ENCODE assay signal across 1 cellular context in the genomic region with DNA sequence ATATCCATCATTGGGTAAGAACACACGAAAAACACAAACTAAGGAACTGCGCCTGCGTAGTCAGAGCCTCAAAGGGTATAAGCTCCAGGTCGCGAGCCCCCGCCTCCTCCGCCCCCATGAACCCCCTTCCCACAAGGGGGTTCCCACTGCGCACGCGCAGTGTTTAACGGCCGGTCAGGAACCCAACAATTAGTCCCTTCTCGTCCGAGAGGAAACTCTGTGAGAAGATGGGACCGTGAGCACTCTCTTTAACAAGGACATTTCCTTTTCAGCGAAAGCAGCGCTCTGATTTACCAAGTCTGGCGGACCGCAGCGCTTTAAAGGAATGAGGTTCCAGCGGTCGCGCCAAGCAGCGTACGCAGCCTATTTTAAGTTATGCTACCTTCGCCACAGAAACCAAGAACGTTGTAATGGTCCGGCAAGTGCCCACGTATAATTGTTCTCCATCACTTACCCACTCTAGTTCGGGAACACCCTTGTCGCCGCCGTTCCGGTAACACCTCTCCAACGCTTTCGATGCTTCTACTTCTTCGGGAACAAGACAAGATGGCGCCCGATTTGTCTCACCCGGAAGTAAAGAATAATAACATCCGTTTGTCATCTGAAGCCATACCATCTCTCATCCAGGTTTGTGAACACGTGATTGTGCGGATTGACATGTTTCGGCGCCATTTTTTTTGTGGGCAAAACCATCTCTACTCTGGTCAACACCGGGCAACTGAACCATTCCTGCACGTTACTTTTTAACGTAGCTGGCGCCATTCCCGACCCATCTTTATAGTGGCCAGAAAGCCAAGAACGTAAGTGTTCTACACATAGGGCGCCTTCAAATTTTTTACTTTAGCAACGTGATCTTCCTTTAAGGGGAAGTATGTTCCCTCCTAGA.
TF ChIP-seq lines count a peak whose summit lies in the region.

A gene with protein sequence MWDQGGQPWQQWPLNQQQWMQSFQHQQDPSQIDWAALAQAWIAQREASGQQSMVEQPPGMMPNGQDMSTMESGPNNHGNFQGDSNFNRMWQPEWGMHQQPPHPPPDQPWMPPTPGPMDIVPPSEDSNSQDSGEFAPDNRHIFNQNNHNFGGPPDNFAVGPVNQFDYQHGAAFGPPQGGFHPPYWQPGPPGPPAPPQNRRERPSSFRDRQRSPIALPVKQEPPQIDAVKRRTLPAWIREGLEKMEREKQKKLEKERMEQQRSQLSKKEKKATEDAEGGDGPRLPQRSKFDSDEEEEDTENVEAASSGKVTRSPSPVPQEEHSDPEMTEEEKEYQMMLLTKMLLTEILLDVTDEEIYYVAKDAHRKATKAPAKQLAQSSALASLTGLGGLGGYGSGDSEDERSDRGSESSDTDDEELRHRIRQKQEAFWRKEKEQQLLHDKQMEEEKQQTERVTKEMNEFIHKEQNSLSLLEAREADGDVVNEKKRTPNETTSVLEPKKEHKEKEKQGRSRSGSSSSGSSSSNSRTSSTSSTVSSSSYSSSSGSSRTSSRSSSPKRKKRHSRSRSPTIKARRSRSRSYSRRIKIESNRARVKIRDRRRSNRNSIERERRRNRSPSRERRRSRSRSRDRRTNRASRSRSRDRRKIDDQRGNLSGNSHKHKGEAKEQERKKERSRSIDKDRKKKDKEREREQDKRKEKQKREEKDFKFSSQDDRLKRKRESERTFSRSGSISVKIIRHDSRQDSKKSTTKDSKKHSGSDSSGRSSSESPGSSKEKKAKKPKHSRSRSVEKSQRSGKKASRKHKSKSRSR (minus strand): TSS at position 548 of the 886 bp plus-strand sequence. CDS start 10,649 bp downstream, outside the sequence.

TF ChIP-seq in K562, 482 proteins besides CTCF, POLR2A, EP300 and RAD21 (continued from another document and continues in another):
- TF ChIP-seq, protein P1, sequence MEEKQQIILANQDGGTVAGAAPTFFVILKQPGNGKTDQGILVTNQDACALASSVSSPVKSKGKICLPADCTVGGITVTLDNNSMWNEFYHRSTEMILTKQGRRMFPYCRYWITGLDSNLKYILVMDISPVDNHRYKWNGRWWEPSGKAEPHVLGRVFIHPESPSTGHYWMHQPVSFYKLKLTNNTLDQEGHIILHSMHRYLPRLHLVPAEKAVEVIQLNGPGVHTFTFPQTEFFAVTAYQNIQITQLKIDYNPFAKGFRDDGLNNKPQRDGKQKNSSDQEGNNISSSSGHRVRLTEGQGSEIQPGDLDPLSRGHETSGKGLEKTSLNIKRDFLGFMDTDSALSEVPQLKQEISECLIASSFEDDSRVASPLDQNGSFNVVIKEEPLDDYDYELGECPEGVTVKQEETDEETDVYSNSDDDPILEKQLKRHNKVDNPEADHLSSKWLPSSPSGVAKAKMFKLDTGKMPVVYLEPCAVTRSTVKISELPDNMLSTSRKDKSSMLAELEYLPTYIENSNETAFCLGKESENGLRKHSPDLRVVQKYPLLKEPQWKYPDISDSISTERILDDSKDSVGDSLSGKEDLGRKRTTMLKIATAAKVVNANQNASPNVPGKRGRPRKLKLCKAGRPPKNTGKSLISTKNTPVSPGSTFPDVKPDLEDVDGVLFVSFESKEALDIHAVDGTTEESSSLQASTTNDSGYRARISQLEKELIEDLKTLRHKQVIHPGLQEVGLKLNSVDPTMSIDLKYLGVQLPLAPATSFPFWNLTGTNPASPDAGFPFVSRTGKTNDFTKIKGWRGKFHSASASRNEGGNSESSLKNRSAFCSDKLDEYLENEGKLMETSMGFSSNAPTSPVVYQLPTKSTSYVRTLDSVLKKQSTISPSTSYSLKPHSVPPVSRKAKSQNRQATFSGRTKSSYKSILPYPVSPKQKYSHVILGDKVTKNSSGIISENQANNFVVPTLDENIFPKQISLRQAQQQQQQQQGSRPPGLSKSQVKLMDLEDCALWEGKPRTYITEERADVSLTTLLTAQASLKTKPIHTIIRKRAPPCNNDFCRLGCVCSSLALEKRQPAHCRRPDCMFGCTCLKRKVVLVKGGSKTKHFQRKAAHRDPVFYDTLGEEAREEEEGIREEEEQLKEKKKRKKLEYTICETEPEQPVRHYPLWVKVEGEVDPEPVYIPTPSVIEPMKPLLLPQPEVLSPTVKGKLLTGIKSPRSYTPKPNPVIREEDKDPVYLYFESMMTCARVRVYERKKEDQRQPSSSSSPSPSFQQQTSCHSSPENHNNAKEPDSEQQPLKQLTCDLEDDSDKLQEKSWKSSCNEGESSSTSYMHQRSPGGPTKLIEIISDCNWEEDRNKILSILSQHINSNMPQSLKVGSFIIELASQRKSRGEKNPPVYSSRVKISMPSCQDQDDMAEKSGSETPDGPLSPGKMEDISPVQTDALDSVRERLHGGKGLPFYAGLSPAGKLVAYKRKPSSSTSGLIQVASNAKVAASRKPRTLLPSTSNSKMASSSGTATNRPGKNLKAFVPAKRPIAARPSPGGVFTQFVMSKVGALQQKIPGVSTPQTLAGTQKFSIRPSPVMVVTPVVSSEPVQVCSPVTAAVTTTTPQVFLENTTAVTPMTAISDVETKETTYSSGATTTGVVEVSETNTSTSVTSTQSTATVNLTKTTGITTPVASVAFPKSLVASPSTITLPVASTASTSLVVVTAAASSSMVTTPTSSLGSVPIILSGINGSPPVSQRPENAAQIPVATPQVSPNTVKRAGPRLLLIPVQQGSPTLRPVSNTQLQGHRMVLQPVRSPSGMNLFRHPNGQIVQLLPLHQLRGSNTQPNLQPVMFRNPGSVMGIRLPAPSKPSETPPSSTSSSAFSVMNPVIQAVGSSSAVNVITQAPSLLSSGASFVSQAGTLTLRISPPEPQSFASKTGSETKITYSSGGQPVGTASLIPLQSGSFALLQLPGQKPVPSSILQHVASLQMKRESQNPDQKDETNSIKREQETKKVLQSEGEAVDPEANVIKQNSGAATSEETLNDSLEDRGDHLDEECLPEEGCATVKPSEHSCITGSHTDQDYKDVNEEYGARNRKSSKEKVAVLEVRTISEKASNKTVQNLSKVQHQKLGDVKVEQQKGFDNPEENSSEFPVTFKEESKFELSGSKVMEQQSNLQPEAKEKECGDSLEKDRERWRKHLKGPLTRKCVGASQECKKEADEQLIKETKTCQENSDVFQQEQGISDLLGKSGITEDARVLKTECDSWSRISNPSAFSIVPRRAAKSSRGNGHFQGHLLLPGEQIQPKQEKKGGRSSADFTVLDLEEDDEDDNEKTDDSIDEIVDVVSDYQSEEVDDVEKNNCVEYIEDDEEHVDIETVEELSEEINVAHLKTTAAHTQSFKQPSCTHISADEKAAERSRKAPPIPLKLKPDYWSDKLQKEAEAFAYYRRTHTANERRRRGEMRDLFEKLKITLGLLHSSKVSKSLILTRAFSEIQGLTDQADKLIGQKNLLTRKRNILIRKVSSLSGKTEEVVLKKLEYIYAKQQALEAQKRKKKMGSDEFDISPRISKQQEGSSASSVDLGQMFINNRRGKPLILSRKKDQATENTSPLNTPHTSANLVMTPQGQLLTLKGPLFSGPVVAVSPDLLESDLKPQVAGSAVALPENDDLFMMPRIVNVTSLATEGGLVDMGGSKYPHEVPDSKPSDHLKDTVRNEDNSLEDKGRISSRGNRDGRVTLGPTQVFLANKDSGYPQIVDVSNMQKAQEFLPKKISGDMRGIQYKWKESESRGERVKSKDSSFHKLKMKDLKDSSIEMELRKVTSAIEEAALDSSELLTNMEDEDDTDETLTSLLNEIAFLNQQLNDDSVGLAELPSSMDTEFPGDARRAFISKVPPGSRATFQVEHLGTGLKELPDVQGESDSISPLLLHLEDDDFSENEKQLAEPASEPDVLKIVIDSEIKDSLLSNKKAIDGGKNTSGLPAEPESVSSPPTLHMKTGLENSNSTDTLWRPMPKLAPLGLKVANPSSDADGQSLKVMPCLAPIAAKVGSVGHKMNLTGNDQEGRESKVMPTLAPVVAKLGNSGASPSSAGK (IDR thresholded peaks at IDR 0.05): peak; percentile 79
- TF ChIP-seq, protein P2, sequence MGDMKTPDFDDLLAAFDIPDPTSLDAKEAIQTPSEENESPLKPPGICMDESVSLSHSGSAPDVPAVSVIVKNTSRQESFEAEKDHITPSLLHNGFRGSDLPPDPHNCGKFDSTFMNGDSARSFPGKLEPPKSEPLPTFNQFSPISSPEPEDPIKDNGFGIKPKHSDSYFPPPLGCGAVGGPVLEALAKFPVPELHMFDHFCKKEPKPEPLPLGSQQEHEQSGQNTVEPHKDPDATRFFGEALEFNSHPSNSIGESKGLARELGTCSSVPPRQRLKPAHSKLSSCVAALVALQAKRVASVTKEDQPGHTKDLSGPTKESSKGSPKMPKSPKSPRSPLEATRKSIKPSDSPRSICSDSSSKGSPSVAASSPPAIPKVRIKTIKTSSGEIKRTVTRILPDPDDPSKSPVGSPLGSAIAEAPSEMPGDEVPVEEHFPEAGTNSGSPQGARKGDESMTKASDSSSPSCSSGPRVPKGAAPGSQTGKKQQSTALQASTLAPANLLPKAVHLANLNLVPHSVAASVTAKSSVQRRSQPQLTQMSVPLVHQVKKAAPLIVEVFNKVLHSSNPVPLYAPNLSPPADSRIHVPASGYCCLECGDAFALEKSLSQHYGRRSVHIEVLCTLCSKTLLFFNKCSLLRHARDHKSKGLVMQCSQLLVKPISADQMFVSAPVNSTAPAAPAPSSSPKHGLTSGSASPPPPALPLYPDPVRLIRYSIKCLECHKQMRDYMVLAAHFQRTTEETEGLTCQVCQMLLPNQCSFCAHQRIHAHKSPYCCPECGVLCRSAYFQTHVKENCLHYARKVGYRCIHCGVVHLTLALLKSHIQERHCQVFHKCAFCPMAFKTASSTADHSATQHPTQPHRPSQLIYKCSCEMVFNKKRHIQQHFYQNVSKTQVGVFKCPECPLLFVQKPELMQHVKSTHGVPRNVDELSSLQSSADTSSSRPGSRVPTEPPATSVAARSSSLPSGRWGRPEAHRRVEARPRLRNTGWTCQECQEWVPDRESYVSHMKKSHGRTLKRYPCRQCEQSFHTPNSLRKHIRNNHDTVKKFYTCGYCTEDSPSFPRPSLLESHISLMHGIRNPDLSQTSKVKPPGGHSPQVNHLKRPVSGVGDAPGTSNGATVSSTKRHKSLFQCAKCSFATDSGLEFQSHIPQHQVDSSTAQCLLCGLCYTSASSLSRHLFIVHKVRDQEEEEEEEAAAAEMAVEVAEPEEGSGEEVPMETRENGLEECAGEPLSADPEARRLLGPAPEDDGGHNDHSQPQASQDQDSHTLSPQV (IDR thresholded peaks at IDR 0.05): peak; percentile 65
- TF ChIP-seq, protein P3, sequence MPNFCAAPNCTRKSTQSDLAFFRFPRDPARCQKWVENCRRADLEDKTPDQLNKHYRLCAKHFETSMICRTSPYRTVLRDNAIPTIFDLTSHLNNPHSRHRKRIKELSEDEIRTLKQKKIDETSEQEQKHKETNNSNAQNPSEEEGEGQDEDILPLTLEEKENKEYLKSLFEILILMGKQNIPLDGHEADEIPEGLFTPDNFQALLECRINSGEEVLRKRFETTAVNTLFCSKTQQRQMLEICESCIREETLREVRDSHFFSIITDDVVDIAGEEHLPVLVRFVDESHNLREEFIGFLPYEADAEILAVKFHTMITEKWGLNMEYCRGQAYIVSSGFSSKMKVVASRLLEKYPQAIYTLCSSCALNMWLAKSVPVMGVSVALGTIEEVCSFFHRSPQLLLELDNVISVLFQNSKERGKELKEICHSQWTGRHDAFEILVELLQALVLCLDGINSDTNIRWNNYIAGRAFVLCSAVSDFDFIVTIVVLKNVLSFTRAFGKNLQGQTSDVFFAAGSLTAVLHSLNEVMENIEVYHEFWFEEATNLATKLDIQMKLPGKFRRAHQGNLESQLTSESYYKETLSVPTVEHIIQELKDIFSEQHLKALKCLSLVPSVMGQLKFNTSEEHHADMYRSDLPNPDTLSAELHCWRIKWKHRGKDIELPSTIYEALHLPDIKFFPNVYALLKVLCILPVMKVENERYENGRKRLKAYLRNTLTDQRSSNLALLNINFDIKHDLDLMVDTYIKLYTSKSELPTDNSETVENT (CRISPR knock-in tag; IDR thresholded peaks at IDR 0.05): no peak
- TF ChIP-seq, protein P4, sequence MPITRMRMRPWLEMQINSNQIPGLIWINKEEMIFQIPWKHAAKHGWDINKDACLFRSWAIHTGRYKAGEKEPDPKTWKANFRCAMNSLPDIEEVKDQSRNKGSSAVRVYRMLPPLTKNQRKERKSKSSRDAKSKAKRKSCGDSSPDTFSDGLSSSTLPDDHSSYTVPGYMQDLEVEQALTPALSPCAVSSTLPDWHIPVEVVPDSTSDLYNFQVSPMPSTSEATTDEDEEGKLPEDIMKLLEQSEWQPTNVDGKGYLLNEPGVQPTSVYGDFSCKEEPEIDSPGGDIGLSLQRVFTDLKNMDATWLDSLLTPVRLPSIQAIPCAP (CRISPR knock-in tag; IDR thresholded peaks at IDR 0.05; ENCODE audit: borderline replicate concordance): no peak
- TF ChIP-seq, protein P5, sequence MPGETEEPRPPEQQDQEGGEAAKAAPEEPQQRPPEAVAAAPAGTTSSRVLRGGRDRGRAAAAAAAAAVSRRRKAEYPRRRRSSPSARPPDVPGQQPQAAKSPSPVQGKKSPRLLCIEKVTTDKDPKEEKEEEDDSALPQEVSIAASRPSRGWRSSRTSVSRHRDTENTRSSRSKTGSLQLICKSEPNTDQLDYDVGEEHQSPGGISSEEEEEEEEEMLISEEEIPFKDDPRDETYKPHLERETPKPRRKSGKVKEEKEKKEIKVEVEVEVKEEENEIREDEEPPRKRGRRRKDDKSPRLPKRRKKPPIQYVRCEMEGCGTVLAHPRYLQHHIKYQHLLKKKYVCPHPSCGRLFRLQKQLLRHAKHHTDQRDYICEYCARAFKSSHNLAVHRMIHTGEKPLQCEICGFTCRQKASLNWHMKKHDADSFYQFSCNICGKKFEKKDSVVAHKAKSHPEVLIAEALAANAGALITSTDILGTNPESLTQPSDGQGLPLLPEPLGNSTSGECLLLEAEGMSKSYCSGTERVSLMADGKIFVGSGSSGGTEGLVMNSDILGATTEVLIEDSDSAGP (CRISPR knock-in tag; IDR thresholded peaks at IDR 0.05): peak; percentile 74
- TF ChIP-seq ELF1 (tag; IDR thresholded peaks at IDR 0.05) (peak; percentile 71), ARID1B (IDR thresholded peaks at IDR 0.05) (no peak), ZFPM2 (CRISPR knock-in tag; IDR thresholded peaks at IDR 0.05) (no peak), MEF2A (IDR thresholded peaks at IDR 0.05; ENCODE audit: control insufficient read depth, low read depth, low read length) (no peak), HNRNPUL1 (IDR thresholded peaks at IDR 0.05; ENCODE audit: low read length) (no peak), RCOR1 (IDR thresholded peaks at IDR 0.05; ENCODE audit: borderline replicate concordance in 1 of 2, low read depth in 2 of 2, low read length in 2 of 2) (0 out of 4 replicates have a peak, but pooled peaks of 1 of the 2 experiments have one; percentile 1)
- TF ChIP-seq, protein P6, sequence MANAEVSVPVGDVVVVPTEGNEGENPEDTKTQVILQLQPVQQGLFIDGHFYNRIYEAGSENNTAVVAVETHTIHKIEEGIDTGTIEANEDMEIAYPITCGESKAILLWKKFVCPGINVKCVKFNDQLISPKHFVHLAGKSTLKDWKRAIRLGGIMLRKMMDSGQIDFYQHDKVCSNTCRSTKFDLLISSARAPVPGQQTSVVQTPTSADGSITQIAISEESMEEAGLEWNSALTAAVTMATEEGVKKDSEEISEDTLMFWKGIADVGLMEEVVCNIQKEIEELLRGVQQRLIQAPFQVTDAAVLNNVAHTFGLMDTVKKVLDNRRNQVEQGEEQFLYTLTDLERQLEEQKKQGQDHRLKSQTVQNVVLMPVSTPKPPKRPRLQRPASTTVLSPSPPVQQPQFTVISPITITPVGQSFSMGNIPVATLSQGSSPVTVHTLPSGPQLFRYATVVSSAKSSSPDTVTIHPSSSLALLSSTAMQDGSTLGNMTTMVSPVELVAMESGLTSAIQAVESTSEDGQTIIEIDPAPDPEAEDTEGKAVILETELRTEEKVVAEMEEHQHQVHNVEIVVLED (CRISPR knock-in tag; IDR thresholded peaks at IDR 0.05): no peak
- TF ChIP-seq, protein P7, sequence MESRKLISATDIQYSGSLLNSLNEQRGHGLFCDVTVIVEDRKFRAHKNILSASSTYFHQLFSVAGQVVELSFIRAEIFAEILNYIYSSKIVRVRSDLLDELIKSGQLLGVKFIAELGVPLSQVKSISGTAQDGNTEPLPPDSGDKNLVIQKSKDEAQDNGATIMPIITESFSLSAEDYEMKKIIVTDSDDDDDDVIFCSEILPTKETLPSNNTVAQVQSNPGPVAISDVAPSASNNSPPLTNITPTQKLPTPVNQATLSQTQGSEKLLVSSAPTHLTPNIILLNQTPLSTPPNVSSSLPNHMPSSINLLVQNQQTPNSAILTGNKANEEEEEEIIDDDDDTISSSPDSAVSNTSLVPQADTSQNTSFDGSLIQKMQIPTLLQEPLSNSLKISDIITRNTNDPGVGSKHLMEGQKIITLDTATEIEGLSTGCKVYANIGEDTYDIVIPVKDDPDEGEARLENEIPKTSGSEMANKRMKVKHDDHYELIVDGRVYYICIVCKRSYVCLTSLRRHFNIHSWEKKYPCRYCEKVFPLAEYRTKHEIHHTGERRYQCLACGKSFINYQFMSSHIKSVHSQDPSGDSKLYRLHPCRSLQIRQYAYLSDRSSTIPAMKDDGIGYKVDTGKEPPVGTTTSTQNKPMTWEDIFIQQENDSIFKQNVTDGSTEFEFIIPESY (CRISPR knock-in tag; IDR thresholded peaks at IDR 0.05): no peak
